8 cellular contexts compared by ENCODE assay signal in genomic region chr9:88593537-88594185, GRCh38. TPM values are rescaled to one million over a fixed set of nuclear protein-coding genes. Genes with fewer than 3 reads are reported as not detected.
DNase-seq lines count a peak whose midpoint lies in the region; ATAC-seq and TF ChIP-seq lines count a peak whose summit lies in the region.

No MANE protein-coding gene starts in this region.

- no peaks in the 10 kb centered on the region for H3K36me3 ChIP-seq in kidney epithelial cell (ENCODE audit: control insufficient read depth, insufficient read depth, low read length)

- H3K27me3 ChIP-seq in kidney epithelial cell (ENCODE audit: control insufficient read depth, insufficient read depth, low read length) = no peaks in the 10 kb centered on the region

- DNase-seq in AG09319 (ENCODE audit: extremely low read depth, low read depth) (no peak), RPMI8226 (peak; percentile 67), astrocyte of the hippocampus (ENCODE audit: low read depth, low spot score) (peak; percentile 72), kidney epithelial cell (ENCODE audit: low read depth) (no peak), GOT3 (lab: John Stamatoyannopoulos, UW) (no peak)
- peak in 2 of 3 donors; percentile 34 to 60 for DNase-seq in stimulated activated CD4-positive, alpha-beta T cell treated with anti-CD3 and anti-CD28 coated beads, TNF-alpha, amount 100 ng/mL, for 48 hours (ENCODE audit: low read depth in 3 of 3)

- TF ChIP-seq CTCF in AG09319 (IDR thresholded peaks at IDR 0.05; ENCODE audit: low read depth, low read length) = peak; percentile 61
- peak; percentile 62 for TF ChIP-seq CTCF in kidney epithelial cell (IDR thresholded peaks at IDR 0.05; ENCODE audit: insufficient read depth, low read length, poor library complexity, severe bottlenecking)

- H3K4me3 ChIP-seq in kidney epithelial cell (ENCODE audit: low read depth, low read length) = no peak overlapping the region

- ATAC-seq in GM18861 (IDR thresholded peaks at IDR 0.05; ENCODE audit: unreplicated experiment) (peak; percentile 69), HG03159 (IDR thresholded peaks at IDR 0.05; ENCODE audit: unreplicated experiment) (peak; percentile 89)

RNA-seq across cellular contexts. Expression of gene NXNL2, which starts 58.7 kb away (rescaled TPM):
- total RNA-seq in kidney epithelial cell = 0.55 and 4.3 TPM in 2 replicates

Comparison
In these comparisons a context has a peak if more than half of its experiments do, and no peak if none do; other contexts are left out.
1. DNase-seq: peak in RPMI8226 (single experiment), astrocyte of the hippocampus (single experiment) and stimulated activated CD4-positive, alpha-beta T cell treated with anti-CD3 and anti-CD28 coated beads, TNF-alpha, amount 100 ng/mL, for 48 hours (2 of 3); none in AG09319 (single experiment), kidney epithelial cell (single experiment) and GOT3 (single experiment).